In the genomic region with DNA sequence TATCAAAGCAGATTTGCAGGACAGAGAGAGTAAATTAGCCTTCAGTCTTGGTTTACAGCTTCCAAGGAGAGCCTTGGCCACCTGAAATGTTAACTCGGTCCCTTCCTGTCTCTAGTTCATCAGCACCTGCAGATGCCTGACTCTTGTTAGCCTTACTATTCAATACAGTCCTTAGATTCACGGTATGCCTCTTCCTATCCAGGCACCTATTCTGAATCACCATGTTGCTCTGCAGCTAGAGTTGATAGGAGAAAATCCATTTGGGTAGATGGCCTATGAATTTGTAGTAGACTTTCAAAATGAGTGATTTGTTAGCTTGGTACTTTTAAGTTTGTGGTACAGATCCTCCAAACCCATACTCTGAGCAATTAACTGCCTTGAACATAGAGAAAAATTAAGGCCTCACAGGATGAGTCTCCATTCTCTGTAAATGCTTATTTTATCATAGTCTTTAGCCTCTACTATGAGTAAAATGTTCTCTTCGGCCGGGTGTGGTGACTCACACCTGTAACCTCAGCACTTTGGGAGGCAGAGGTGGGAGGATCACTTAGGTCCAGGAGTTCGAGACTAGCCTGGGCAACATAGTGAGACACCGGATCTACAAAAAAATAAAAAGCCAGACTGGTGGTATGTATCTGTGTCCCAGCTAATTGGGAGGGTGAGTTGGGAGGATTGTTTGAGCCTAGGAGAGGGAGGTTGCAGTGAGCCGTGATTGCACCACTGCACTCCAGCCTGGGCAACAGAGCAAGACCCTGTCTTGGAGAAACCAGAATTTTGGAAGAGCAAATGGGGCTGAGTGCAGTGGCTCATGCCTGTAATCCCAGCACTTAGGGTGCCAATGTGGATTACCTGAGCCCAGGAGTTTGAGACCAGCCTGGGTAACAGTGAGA, we compare ENCODE assay signal across 2 cellular contexts.
A peak's percentile ranks its signal among the peaks of the same experiment; 100 is the strongest.
TF ChIP-seq lines count a peak whose summit lies in the region.

No MANE protein-coding gene starts in this region.

TF ChIP-seq in HepG2, 621 proteins besides CTCF, POLR2A, EP300 and RAD21:
- TF ChIP-seq HBP1 (CRISPR knock-in tag; IDR thresholded peaks at IDR 0.05; ENCODE audit: low read depth) = no peak
- TF ChIP-seq PHB2 (IDR thresholded peaks at IDR 0.05; ENCODE audit: partially characterized antibody) = no peak
- TF ChIP-seq RBM22 (optimal IDR thresholded peaks at IDR 0.05; ENCODE audit: low read length) = peak; percentile 4
- peak; percentile 81 for TF ChIP-seq ZNF121 (CRISPR knock-in tag; IDR thresholded peaks at IDR 0.05)
- TF ChIP-seq ELF1 (CRISPR knock-in tag; IDR thresholded peaks at IDR 0.05) = no peak

TF ChIP-seq in K562, 482 proteins besides CTCF, POLR2A, EP300 and RAD21:
- TF ChIP-seq ZNF121 (CRISPR knock-in tag; conservative IDR thresholded peaks at IDR 0.05) = peak; percentile 30; the same call in 1 of the 2 replicates
- TF ChIP-seq, protein P1, sequence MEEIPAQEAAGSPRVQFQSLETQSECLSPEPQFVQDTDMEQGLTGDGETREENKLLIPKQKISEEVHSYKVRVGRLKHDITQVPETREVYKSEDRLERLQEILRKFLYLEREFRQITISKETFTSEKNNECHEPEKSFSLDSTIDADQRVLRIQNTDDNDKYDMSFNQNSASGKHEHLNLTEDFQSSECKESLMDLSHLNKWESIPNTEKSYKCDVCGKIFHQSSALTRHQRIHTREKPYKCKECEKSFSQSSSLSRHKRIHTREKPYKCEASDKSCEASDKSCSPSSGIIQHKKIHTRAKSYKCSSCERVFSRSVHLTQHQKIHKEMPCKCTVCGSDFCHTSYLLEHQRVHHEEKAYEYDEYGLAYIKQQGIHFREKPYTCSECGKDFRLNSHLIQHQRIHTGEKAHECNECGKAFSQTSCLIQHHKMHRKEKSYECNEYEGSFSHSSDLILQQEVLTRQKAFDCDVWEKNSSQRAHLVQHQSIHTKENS (CRISPR knock-in tag; IDR thresholded peaks at IDR 0.05) = no peak
TF ChIP-seq in K562: peak in this region for 1.
